26 cellular contexts compared by ENCODE assay signal in genomic region chr7:54109501-54109900, GRCh38.
DNase-seq lines count a peak whose midpoint lies in the region; ATAC-seq, FAIRE-seq and TF ChIP-seq lines count a peak whose summit lies in the region.
"Had no signal": no experiment of that assay in that cellular context is flagged by ENCODE, and none has a peak within 500 bp of the region (broad histone marks: within the 10 kb centered on the region; RNA-seq: fewer than 3 reads in every experiment).

No MANE protein-coding gene starts in this region.

- H3K4me1 Mint-ChIP-seq in astrocyte (ENCODE audit: low read depth, unreplicated experiment), result peaks cover 41% of the 10 kb centered on the region
- H3K4me1 Mint-ChIP-seq: CD4-positive, alpha-beta memory T cell had no signal

- H2AFZ ChIP-seq in astrocyte (ENCODE audit: low read depth, low read length), result no peak overlapping the region

- H3K27me3 ChIP-seq in astrocyte (ENCODE audit: insufficient read depth, low read length), result no peaks in the 10 kb centered on the region
- H3K27me3 ChIP-seq: SJSA1 had no signal

- no peaks in the 10 kb centered on the region for H3K36me3 Mint-ChIP-seq in astrocyte (ENCODE audit: low read depth, unreplicated experiment)
- H3K36me3 Mint-ChIP-seq: CD4-positive, alpha-beta memory T cell had no signal

- no peaks in the 10 kb centered on the region for H3K36me3 ChIP-seq in astrocyte (ENCODE audit: insufficient read depth, low read length)
- H3K36me3 ChIP-seq: SJSA1 had no signal

- no peak for TF ChIP-seq CTCF in astrocyte (IDR thresholded peaks at IDR 0.05; ENCODE audit: insufficient read depth, low read depth, low read length)

- no peak overlapping the region for H3K4me3 ChIP-seq in astrocyte (ENCODE audit: insufficient read depth, low read depth, low read length)
- H3K4me3 ChIP-seq: GM12878, K562, SJSA1 had no signal

- H3K79me2 ChIP-seq in astrocyte (ENCODE audit: insufficient read depth, low read length), result no peaks in the 10 kb centered on the region

- no peak for ATAC-seq in HG03139 (IDR thresholded peaks at IDR 0.05; ENCODE audit: unreplicated experiment)
- ATAC-seq: GM12878, K562, Right ventricle myocardium inferior had no signal

- H3K9ac ChIP-seq in astrocyte (ENCODE audit: low read length), result no peak overlapping the region

- H3K9me3 ChIP-seq in astrocyte (ENCODE audit: insufficient read depth, low read depth, low read length), result no peaks in the 10 kb centered on the region
- H3K9me3 ChIP-seq: SJSA1 had no signal

- H3K4me1 ChIP-seq in astrocyte (ENCODE audit: insufficient read depth, low read length), result no peaks in the 10 kb centered on the region
- H3K4me1 ChIP-seq: SJSA1 had no signal

- H3K27me3 Mint-ChIP-seq in astrocyte (ENCODE audit: low read depth, unreplicated experiment), result no peaks in the 10 kb centered on the region

- FAIRE-seq in astrocyte (lab: Jason Lieb, UNC), result no peak
- FAIRE-seq: GM12878, HTR-8/SVneo, K562 had no signal

- no peaks in the 10 kb centered on the region for H3K9me3 Mint-ChIP-seq in astrocyte (ENCODE audit: unreplicated experiment)

- no peak overlapping the region for H3K27ac ChIP-seq in astrocyte (ENCODE audit: low read depth, low read length)
- H3K27ac ChIP-seq: SJSA1 had no signal

- DNase-seq in HT1080 (ENCODE audit: low read depth) (peak; percentile 28), astrocyte (ENCODE audit: low read depth) (no peak), inferior parietal cortex (ENCODE audit: extremely low spot score) (peak; percentile 27), superior temporal gyrus (ENCODE audit: extremely low spot score) (peak; percentile 36), posterior vena cava (ENCODE audit: low spot score) (no peak), NCI-H2107 treated with DMSO at 0.1 percent for 48 hours (lab: John Stamatoyannopoulos, UW; ENCODE audit: unreplicated experiment) (no peak)
- DNase-seq: C1 segment of cervical spinal cord; CD4-positive, alpha-beta memory T cell; DMS 273 treated with DMSO at 0.1 percent for 48 hours; DMS79; EL; GDM1; H7; Kasumi-1; MV-4-11; NCI-H1105 treated with DMSO at 0.1 percent for 48 hours; NCI-H2029; NCI-H446 treated with DMSO at 0.1 percent for 48 hours; NCI-H526; T-helper 1 cell had no signal

- no peak overlapping the region for H3K4me2 ChIP-seq in astrocyte (ENCODE audit: low read length)

- intact Hi-C loops in posterior vena cava (cut with DNase I), result no loop called here

- H3K27ac Mint-ChIP-seq in astrocyte (ENCODE audit: unreplicated experiment), result peak overlapping the region; percentile 21
- H3K27ac Mint-ChIP-seq: CD4-positive, alpha-beta memory T cell had no signal

- H3K4me3 Mint-ChIP-seq in astrocyte (ENCODE audit: unreplicated experiment), result no peak overlapping the region
- H3K4me3 Mint-ChIP-seq: CD4-positive, alpha-beta memory T cell had no signal

- H4K20me1 ChIP-seq in astrocyte (ENCODE audit: insufficient read depth, low read length), result no peaks in the 10 kb centered on the region

Comparison
In these comparisons a context has a peak if more than half of its experiments do, and no peak if none do; other contexts are left out.
1. DNase-seq: peak in HT1080 (single experiment), inferior parietal cortex (single experiment) and superior temporal gyrus (single experiment); none in astrocyte (single experiment), posterior vena cava (single experiment) and NCI-H2107 treated with DMSO at 0.1 percent for 48 hours (single experiment).